In the genomic region with DNA sequence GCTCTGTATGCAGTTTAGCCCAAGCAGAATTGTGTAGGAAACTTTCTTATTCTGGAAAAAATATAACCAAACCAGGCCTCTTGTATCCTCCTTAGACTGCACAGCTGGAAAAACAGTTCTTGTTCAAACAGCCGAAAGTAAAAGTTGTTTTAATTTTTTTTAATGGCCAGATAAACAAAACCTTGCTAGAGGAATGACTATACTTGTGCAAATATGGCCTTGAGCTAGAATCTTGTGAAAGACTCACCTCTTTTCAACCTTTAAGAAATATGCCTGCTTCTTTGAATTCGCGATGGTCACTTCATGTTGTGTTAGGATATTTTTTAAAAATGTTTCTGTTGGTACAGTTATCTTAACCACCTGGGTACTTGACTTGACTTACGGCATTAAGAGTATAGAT, we compare ENCODE assay signal across 16 cellular contexts.
DNase-seq lines count a peak whose midpoint lies in the region; ATAC-seq and TF ChIP-seq lines count a peak whose summit lies in the region.
"Had no signal": no experiment of that assay in that cellular context is flagged by ENCODE, and none has a peak within 500 bp of the region (broad histone marks: within the 10 kb centered on the region; RNA-seq: fewer than 3 reads in every experiment).

No MANE protein-coding gene starts in this region.

- H3K79me2 ChIP-seq in hepatocyte, result no peaks in the 10 kb centered on the region

- H3K4me3 ChIP-seq in astrocyte of the spinal cord (ENCODE audit: low read depth, low read length) (no peak overlapping the region), hepatocyte (no peak overlapping the region)

- DNase-seq in LHCN-M2 (ENCODE audit: low read depth), result peak; percentile 11
- peak; percentile 52 for DNase-seq in astrocyte of the spinal cord (ENCODE audit: low read depth, low spot score)
- DNase-seq in hepatocyte (ENCODE audit: low spot score), result peak; percentile 13
- peak; percentile 59 for DNase-seq in smooth muscle cell of the brain vasculature (ENCODE audit: low read depth, low spot score)
- no peak for DNase-seq in cerebellar cortex (ENCODE audit: low spot score)
- DNase-seq in NCI-H2107 (lab: John Stamatoyannopoulos, UW), result no peak
- DNase-seq: AML-193, Calu3, DND-41, GDM1, HCEC 1CT, NCI-H1436 treated with DMSO at 0.1 percent for 48 hours, NCI-H345 had no signal

- no peaks in the 10 kb centered on the region for H3K9me3 ChIP-seq in hepatocyte (ENCODE audit: low read depth)

- H3K27me3 ChIP-seq in hepatocyte, result no peaks in the 10 kb centered on the region

- no peaks in the 10 kb centered on the region for H3K36me3 ChIP-seq in hepatocyte (replicated peaks; ENCODE audit: insufficient read depth, low read depth)

- no peaks in the 10 kb centered on the region for H4K20me1 ChIP-seq in hepatocyte (ENCODE audit: insufficient read depth, poor library complexity, severe bottlenecking)

- peaks cover 40% of the 10 kb centered on the region for H3K4me1 ChIP-seq in hepatocyte (ENCODE audit: insufficient read depth)

- no peaks in the 10 kb centered on the region for H3K9me2 ChIP-seq in hepatocyte (replicated peaks; ENCODE audit: insufficient read depth)

- 57% methylated on average over 4 of the region's 4 CpGs for WGBS in hepatocyte (ENCODE audit: low lambda C conversion rate, missing lambda C conversion rate)

- in situ Hi-C loops in astrocyte of the spinal cord (cut with HindIII; ENCODE audit: low sequenced_read_pairs), result no loop called here

- no peak overlapping the region for H2AFZ ChIP-seq in hepatocyte

- H3K4me2 ChIP-seq in hepatocyte, result no peak overlapping the region

- TF ChIP-seq CTCF in astrocyte of the spinal cord (IDR thresholded peaks at IDR 0.05; ENCODE audit: low read depth, low read length) (no peak), hepatocyte (IDR thresholded peaks at IDR 0.05; ENCODE audit: poor library complexity) (no peak)

- H3K27ac ChIP-seq in hepatocyte, result no peak overlapping the region

- ATAC-seq in GM18909 (IDR thresholded peaks at IDR 0.05; ENCODE audit: poor library complexity, unreplicated experiment), result no peak
- ATAC-seq: Panc1, Right ventricle myocardium inferior had no signal

Comparison
In these comparisons a context has a peak if more than half of its experiments do, and no peak if none do; other contexts are left out.
1. DNase-seq: peak in LHCN-M2 (single experiment), astrocyte of the spinal cord (single experiment), hepatocyte (single experiment) and smooth muscle cell of the brain vasculature (single experiment); none in cerebellar cortex (single experiment) and NCI-H2107 (single experiment).